ENCODE assay signal across 1 cellular context in the genomic region with DNA sequence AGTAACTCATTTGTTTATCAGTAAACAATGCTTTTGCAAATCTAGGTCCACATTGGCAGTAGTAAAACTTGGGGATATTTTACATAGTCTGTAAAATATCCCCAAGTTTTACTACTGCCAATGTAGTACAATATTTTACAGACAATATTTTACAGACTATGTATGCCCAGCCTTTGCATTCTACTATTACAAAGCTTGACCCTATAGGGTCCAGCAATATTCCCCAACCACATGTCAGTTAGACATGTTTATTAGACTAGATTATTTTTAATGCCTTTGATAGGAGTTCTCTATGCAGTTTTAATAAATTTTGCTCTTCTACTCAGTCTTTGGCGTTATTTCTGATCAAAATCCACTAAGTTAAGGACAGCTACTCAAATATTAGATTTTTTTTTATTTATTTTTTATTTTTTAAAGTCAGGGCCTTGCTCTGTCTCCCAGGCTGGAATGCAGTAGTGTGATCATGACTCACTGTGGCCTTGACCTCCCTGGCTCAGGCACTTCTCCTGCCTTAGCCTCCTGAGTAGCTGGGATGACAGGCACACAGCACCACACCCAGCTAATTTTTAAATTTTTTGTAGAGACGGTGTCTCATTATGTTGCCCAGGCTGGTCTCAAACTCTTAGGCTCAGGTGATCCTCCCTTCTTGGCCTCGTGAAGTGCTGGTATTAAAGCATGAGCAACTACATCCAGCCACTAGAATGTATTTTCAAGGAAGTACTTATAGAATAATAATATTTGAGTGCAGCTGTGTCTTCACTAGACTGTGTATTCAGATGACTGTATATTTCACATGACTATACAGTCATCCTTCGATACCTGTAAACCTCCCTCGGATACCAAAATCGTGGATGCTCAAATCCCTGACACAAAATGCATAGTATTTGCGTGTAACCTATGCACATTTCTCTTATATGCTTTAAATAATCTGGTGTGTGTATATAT.
TF ChIP-seq lines count a peak whose summit lies in the region.

No MANE protein-coding gene starts in this region.

TF ChIP-seq in HEK293T, 16 proteins besides CTCF, POLR2A, EP300 and RAD21:
- TF ChIP-seq CTBP1 (IDR thresholded peaks at IDR 0.05; ENCODE audit: borderline replicate concordance) = no peak
- no peak for TF ChIP-seq SP1 (IDR thresholded peaks at IDR 0.05)
- TF ChIP-seq, protein P1, sequence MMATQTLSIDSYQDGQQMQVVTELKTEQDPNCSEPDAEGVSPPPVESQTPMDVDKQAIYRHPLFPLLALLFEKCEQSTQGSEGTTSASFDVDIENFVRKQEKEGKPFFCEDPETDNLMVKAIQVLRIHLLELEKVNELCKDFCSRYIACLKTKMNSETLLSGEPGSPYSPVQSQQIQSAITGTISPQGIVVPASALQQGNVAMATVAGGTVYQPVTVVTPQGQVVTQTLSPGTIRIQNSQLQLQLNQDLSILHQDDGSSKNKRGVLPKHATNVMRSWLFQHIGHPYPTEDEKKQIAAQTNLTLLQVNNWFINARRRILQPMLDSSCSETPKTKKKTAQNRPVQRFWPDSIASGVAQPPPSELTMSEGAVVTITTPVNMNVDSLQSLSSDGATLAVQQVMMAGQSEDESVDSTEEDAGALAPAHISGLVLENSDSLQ (IDR thresholded peaks at IDR 0.05) = 0 out of 2 replicates have a peak, but pooled peaks have one; percentile 8
